ENCODE assay signal across 16 cellular contexts in the genomic region with DNA sequence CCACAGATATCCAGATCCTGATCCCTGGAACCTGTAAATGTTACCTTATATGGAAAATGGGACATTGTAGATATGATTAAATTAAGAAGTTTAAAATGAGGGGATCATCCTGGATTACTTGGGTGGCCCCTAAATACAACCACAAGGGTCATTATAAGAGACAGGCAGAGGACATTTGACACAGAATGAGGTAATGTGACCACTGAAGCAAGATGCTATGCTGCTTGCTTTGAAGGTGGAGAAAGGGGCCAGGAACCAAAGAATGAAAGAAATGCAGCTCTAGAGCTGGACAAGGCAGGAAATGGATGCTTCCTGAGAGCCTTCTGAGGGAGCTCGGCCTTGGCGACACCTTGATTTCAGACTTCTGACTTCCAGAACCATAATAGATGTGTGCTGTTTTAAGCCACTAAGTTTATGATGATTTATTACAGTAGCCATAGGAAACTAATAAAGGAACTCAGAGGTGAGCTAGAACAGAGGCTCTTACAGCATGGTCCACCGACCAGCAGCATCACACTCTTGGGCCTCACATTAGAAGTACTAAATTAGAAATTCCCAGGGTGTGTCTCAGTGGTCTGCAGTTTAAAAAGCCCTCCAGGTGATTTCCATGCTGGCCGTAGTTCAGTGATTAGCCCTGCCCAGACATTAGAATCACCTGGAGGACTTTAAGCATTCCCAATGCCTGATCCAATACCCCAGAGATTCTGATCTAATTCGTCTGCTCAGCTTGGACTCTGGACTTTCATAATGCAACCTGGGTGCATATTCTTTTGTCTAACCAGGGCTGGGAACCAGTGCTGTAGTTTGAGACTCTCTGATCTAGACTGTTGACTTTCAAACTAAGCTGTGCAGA.
"Had no signal": no experiment of that assay in that cellular context is flagged by ENCODE, and none has a peak within 500 bp of the region (broad histone marks: within the 10 kb centered on the region; RNA-seq: fewer than 3 reads in every experiment).

No MANE protein-coding gene starts in this region.

- H3K9me3 Mint-ChIP-seq: activated naive CD8-positive, alpha-beta T cell treated with anti-CD3 and anti-CD28 coated beads, Interleukin-2, amount 10 ng/mL, durations not matched to agents 7 days and 5 days; neural crest cell had no signal

- H3K4me1 Mint-ChIP-seq: neural crest cell had no signal

- H3K4me3 Mint-ChIP-seq: activated CD8-positive, alpha-beta T cell treated with anti-CD3 and anti-CD28 coated beads, Interleukin-2, amount 10 ng/mL, durations not matched to agents 7 days and 5 days; activated naive CD8-positive, alpha-beta T cell treated with anti-CD3 and anti-CD28 coated beads, Interleukin-2, amount 10 ng/mL, durations not matched to agents 7 days and 5 days; neural crest cell had no signal

- H3K4me1 ChIP-seq: pancreas had no signal

- H3K36me3 ChIP-seq: left ventricle myocardium inferior, pancreas, transverse colon, vagina, WERI-Rb-1 had no signal

- H3K27ac Mint-ChIP-seq: activated CD8-positive, alpha-beta T cell treated with anti-CD3 and anti-CD28 coated beads, Interleukin-2, amount 10 ng/mL, durations not matched to agents 7 days and 5 days; activated naive CD8-positive, alpha-beta T cell treated with anti-CD3 and anti-CD28 coated beads, Interleukin-2, amount 10 ng/mL, durations not matched to agents 7 days and 5 days had no signal

- H3K4me3 ChIP-seq: dorsolateral prefrontal cortex, left ventricle myocardium inferior, pancreas, transverse colon, vagina had no signal

- ATAC-seq: activated CD8-positive, alpha-beta T cell treated with anti-CD3 and anti-CD28 coated beads, Interleukin-2, amount 10 ng/mL, durations not matched to agents 7 days and 5 days; pancreas had no signal

- H3K36me3 Mint-ChIP-seq: activated naive CD8-positive, alpha-beta T cell treated with anti-CD3 and anti-CD28 coated beads, Interleukin-2, amount 10 ng/mL, durations not matched to agents 7 days and 5 days had no signal

- H3K27me3 ChIP-seq: dorsolateral prefrontal cortex, pancreas, transverse colon, vagina had no signal

- DNase-seq: activated CD4-positive, alpha-beta T cell treated with anti-CD3 and anti-CD28 coated beads for 48 hours; activated CD8-positive, alpha-beta memory T cell treated with anti-CD3 and anti-CD28 coated beads, Interleukin-2, amount 50 U/mL, for 4 hours; activated CD8-positive, alpha-beta T cell treated with anti-CD3 and anti-CD28 coated beads, Interleukin-2, amount 10 ng/mL, durations not matched to agents 7 days and 5 days; activated naive CD8-positive, alpha-beta T cell treated with anti-CD3 and anti-CD28 coated beads, Interleukin-2, amount 10 ng/mL, durations not matched to agents 7 days and 5 days; activated T-cell treated with anti-CD3 and anti-CD28 coated beads, Interleukin-2, amount 50 U/mL, for 48 hours; dorsolateral prefrontal cortex; islet precursor cell; left ventricle myocardium inferior; mesendoderm; pancreas; stimulated activated CD4-positive, alpha-beta T cell treated with anti-CD3 and anti-CD28 coated beads, Interleukin-2, amount 100 ng/mL, for 48 hours; stimulated activated naive CD4-positive, alpha-beta T cell; transverse colon; WERI-Rb-1 had no signal

- H3K9me3 ChIP-seq: left ventricle myocardium inferior, pancreas, transverse colon, vagina had no signal

- H3K27ac ChIP-seq: dorsolateral prefrontal cortex, left ventricle myocardium inferior, pancreas, transverse colon, vagina, WERI-Rb-1 had no signal
